Comparison of ENCODE assay signal across 8 cellular contexts in the genomic region with DNA sequence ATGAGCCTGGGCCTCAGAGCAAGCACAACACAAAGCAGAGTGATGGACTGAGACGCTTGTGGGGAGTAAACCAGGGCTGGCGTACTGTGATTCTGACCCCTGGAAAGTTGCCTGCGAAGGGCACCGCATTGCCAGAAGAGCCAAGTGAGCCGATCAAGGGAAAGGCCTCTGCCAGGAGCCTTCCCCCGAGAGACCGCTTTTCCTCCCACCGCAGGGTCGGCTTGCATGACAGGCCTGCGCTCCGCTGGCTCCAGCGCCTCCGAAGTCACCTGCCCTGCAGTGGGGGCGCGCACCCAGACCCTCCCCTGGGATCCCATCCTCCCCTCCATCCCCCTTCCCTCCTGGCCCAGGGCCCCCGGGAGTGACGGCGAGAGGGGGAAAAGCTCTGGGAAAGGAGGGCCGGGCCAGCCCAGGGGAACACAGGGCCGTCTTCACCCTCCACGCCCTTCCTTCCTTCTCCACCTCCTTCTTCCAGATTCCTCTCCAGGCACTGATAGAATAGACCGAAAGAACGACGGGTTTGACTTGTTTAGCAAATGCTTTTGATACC.
DNase-seq lines count a peak whose midpoint lies in the region; ATAC-seq, FAIRE-seq and TF ChIP-seq lines count a peak whose summit lies in the region.

No MANE protein-coding gene starts in this region.

- no peak for TF ChIP-seq POLR2A in testis (IDR thresholded peaks at IDR 0.05)

- H3K4me3 ChIP-seq in bronchial epithelial cell (ENCODE audit: low read depth, low read length) (peak overlapping the region; percentile 40), testis (peak overlapping the region; percentile 55 to 56)

- WGBS in testis, 2 donors, result 3 to 11% methylated on average over 17 to 24 of the region's 24 CpGs

- FAIRE-seq in bronchial epithelial cell (lab: Jason Lieb, UNC), result no peak

- no peaks in the 10 kb centered on the region for H3K9me3 ChIP-seq in testis

- peak overlapping the region; percentile 56 to 86 for H3K27ac ChIP-seq in testis

- ATAC-seq in GM18511 (IDR thresholded peaks at IDR 0.05; ENCODE audit: unreplicated experiment) (peak; percentile 50), left lobe of liver (peak; percentile 59)

- POLR2A ChIA-PET in HEK293T (lab: Yijun Ruan, JAX), result interaction anchor here (1.3 kb wide), 1 partner anchor 370 kb away, joined by 4 read pairs; a partner anchor contains a TSS

- H3K4me1 ChIP-seq in testis, result peaks cover 10% of the 10 kb centered on the region

- TF ChIP-seq CTCF in bronchial epithelial cell (IDR thresholded peaks at IDR 0.05; ENCODE audit: insufficient read depth, low read length, severe bottlenecking), result no peak
- TF ChIP-seq CTCF in testis (IDR thresholded peaks at IDR 0.05), result no peak

- H3K27me3 ChIP-seq in bronchial epithelial cell (ENCODE audit: control insufficient read depth, insufficient read depth, low read length) (no peaks in the 10 kb centered on the region), testis (no peaks in the 10 kb centered on the region)

- CTCF ChIA-PET in HEK293T (lab: Yijun Ruan, JAX), result interaction anchor here (0.9 to 1.4 kb wide), 4 partner anchors 13 to 365 kb away, joined by 3 to 7 read pairs (median 4); no protein-coding TSS in a partner anchor

- peak; percentile 55 for DNase-seq in HEK293T (ENCODE audit: extremely low spot score)
- DNase-seq in NCI-H146 (lab: John Stamatoyannopoulos, UW), result peak; percentile 32
- DNase-seq in bronchial epithelial cell (ENCODE audit: low read depth), result no peak
- DNase-seq in left lobe of liver (ENCODE audit: low spot score), result peak; percentile 56
- DNase-seq in testis, result peak; percentile 35
- DNase-seq in activated gamma-delta T cell (lab: John Stamatoyannopoulos, UW), result no peak
- no peak for DNase-seq in NCI-H187 (lab: John Stamatoyannopoulos, UW)

- H3K36me3 ChIP-seq in bronchial epithelial cell (ENCODE audit: control insufficient read depth, insufficient read depth, low read length) (no peaks in the 10 kb centered on the region), testis (ENCODE audit: low read depth, missing control alignments) (no peaks in the 10 kb centered on the region)

- intact Hi-C loops in testis (cut with DNase I; ENCODE audit: low total_unique reads), result no loop called here

TF ChIP-seq in HEK293T, 16 proteins besides CTCF, POLR2A, EP300 and RAD21:
- TF ChIP-seq FOXM1 (IDR thresholded peaks at IDR 0.05; ENCODE audit: borderline replicate concordance) (0 out of 2 replicates have a peak, but pooled peaks have one; percentile 10), CTBP1 (IDR thresholded peaks at IDR 0.05; ENCODE audit: borderline replicate concordance) (no peak)
- TF ChIP-seq, protein P1, sequence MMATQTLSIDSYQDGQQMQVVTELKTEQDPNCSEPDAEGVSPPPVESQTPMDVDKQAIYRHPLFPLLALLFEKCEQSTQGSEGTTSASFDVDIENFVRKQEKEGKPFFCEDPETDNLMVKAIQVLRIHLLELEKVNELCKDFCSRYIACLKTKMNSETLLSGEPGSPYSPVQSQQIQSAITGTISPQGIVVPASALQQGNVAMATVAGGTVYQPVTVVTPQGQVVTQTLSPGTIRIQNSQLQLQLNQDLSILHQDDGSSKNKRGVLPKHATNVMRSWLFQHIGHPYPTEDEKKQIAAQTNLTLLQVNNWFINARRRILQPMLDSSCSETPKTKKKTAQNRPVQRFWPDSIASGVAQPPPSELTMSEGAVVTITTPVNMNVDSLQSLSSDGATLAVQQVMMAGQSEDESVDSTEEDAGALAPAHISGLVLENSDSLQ (IDR thresholded peaks at IDR 0.05), result no peak
TF ChIP-seq in HEK293T: peak in this region for 1.

Comparison
In these comparisons a context has a peak if more than half of its experiments do, and no peak if none do; other contexts are left out.
1. DNase-seq: peak in HEK293T (single experiment), NCI-H146 (single experiment), left lobe of liver (single experiment) and testis (single experiment); none in bronchial epithelial cell (single experiment), activated gamma-delta T cell (single experiment) and NCI-H187 (0 of 2).